ENCODE assay signal across 30 cellular contexts in the genomic region with DNA sequence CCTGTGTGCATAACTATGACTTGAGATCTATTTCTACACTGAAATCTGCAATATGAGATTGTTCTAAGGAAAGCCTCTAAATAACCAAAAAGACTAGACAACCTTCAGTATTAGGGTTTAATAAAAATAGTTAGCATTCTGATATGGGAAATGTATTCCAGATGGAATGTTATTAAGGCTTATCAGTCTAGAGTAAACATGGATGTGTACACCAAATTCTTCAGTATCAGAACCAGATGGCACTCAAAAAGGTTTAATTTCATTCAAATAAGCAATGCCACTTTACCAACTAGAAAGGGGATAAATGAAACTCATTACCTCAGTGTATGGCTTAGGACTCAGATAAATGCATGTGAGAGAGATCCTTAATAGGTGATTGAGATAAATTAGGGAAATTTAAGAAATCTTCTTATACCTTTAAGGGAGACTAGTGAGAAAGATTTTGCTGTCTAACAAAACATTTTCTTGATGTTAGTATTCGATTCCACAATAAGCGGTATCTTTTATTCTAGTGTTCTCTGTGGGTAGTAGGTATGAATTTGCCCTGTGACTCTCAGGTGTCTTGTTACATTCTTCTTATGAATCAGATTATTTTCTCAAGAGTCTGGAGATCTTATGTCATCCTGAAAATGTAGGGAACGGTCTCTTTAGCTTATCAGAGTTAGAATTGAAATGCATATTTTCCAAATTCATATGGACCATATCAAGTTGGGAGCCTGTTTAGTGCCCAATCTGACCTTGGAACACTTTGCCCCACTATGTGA.
"Had no signal": no experiment of that assay in that cellular context is flagged by ENCODE, and none has a peak within 500 bp of the region (broad histone marks: within the 10 kb centered on the region; RNA-seq: fewer than 3 reads in every experiment).

No MANE protein-coding gene starts in this region.

- H3K4me3 Mint-ChIP-seq: activated CD4-positive, alpha-beta memory T cell treated with anti-CD3 and anti-CD28 coated beads, Interleukin-2, amount 10 ng/mL, durations not matched to agents 7 days and 5 days; activated CD8-positive, alpha-beta memory T cell treated with anti-CD3 and anti-CD28 coated beads, Interleukin-2, amount 10 ng/mL, durations not matched to agents 7 days and 5 days; activated naive CD4-positive, alpha-beta T cell treated with anti-CD3 and anti-CD28 coated beads, Interleukin-2, amount 10 ng/mL, durations not matched to agents 7 days and 5 days; activated naive CD8-positive, alpha-beta T cell; activated naive CD8-positive, alpha-beta T cell treated with anti-CD3 and anti-CD28 coated beads, Interleukin-2, amount 50 U/mL, for 24 hours had no signal

- H3K9me3 Mint-ChIP-seq: activated CD4-positive, alpha-beta memory T cell treated with anti-CD3 and anti-CD28 coated beads, Interleukin-2, amount 10 ng/mL, durations not matched to agents 7 days and 5 days; activated naive CD4-positive, alpha-beta T cell treated with anti-CD3 and anti-CD28 coated beads, Interleukin-2, amount 10 ng/mL, durations not matched to agents 7 days and 5 days; activated naive CD8-positive, alpha-beta T cell treated with anti-CD3 and anti-CD28 coated beads, Interleukin-2, amount 50 U/mL, for 24 hours had no signal

- H3K36me3 ChIP-seq: WERI-Rb-1 had no signal

- H3K27ac Mint-ChIP-seq: activated CD4-positive, alpha-beta memory T cell treated with anti-CD3 and anti-CD28 coated beads, Interleukin-2, amount 10 ng/mL, durations not matched to agents 7 days and 5 days; activated CD8-positive, alpha-beta memory T cell treated with anti-CD3 and anti-CD28 coated beads, Interleukin-2, amount 10 ng/mL, durations not matched to agents 7 days and 5 days; activated naive CD4-positive, alpha-beta T cell treated with anti-CD3 and anti-CD28 coated beads, Interleukin-2, amount 10 ng/mL, durations not matched to agents 7 days and 5 days; activated naive CD8-positive, alpha-beta T cell; activated naive CD8-positive, alpha-beta T cell treated with anti-CD3 and anti-CD28 coated beads, Interleukin-2, amount 50 U/mL, for 24 hours had no signal

- H3K27me3 Mint-ChIP-seq: activated CD4-positive, alpha-beta memory T cell treated with anti-CD3 and anti-CD28 coated beads, Interleukin-2, amount 10 ng/mL, durations not matched to agents 7 days and 5 days; activated CD8-positive, alpha-beta memory T cell treated with anti-CD3 and anti-CD28 coated beads, Interleukin-2, amount 10 ng/mL, durations not matched to agents 7 days and 5 days; activated naive CD4-positive, alpha-beta T cell treated with anti-CD3 and anti-CD28 coated beads, Interleukin-2, amount 10 ng/mL, durations not matched to agents 7 days and 5 days; activated naive CD8-positive, alpha-beta T cell; activated naive CD8-positive, alpha-beta T cell treated with anti-CD3 and anti-CD28 coated beads, Interleukin-2, amount 50 U/mL, for 24 hours had no signal

- DNase-seq: activated CD4-positive, alpha-beta memory T cell treated with anti-CD3 and anti-CD28 coated beads, Interleukin-2, amount 10 ng/mL, durations not matched to agents 7 days and 5 days; activated CD4-positive, alpha-beta T cell treated with anti-CD3 and anti-CD28 coated beads for 1 hour; activated CD4-positive, alpha-beta T cell treated with anti-CD3 and anti-CD28 coated beads for 48 hours; activated CD4-positive, CD25-positive, alpha-beta regulatory T cell; activated CD8-positive, alpha-beta memory T cell treated with anti-CD3 and anti-CD28 coated beads for 24 hours; activated CD8-positive, alpha-beta memory T cell treated with anti-CD3 and anti-CD28 coated beads, Interleukin-2, amount 10 ng/mL, durations not matched to agents 7 days and 5 days; activated CD8-positive, alpha-beta memory T cell treated with anti-CD3 and anti-CD28 coated beads, Interleukin-2, amount 50 U/mL, for 48 hours; activated effector memory CD4-positive, alpha-beta T cell treated with Interleukin-2 at 50 U/mL for 16 hours; activated naive CD4-positive, alpha-beta T cell treated with anti-CD3 and anti-CD28 coated beads, Interleukin-2, amount 10 ng/mL, durations not matched to agents 7 days and 5 days; activated naive CD8-positive, alpha-beta T cell treated with anti-CD3 and anti-CD28 coated beads, Interleukin-2, amount 50 U/mL, for 24 hours; activated T-cell treated with anti-CD3 and anti-CD28 coated beads, Interleukin-2, amount 50 U/mL, for 48 hours; anterior cingulate cortex; KG1; MM.1S; MV-4-11; NCI-H1092; NCI-H1436 treated with DMSO at 0.1 percent for 48 hours; NCI-H187 treated with DMSO at 0.1 percent for 48 hours; NCI-H2081; NCI-H2171 treated with DMSO at 0.1 percent for 48 hours; NCI-H2227 treated with DMSO at 0.1 percent for 48 hours; NCI-H446; NCI-H510A treated with DMSO at 0.1 percent for 48 hours; SIG-M5; T1000; WERI-Rb-1 had no signal

- H3K27ac ChIP-seq: RWPE1, WERI-Rb-1 had no signal

- ATAC-seq: activated CD8-positive, alpha-beta memory T cell treated with anti-CD3 and anti-CD28 coated beads, Interleukin-2, amount 10 ng/mL, durations not matched to agents 7 days and 5 days; activated naive CD8-positive, alpha-beta T cell treated with anti-CD3 and anti-CD28 coated beads, Interleukin-2, amount 50 U/mL, for 24 hours; Right ventricle myocardium inferior had no signal

- FAIRE-seq: RCC 7860 had no signal

- H3K4me1 Mint-ChIP-seq: activated CD4-positive, alpha-beta memory T cell treated with anti-CD3 and anti-CD28 coated beads, Interleukin-2, amount 10 ng/mL, durations not matched to agents 7 days and 5 days; activated CD8-positive, alpha-beta memory T cell treated with anti-CD3 and anti-CD28 coated beads, Interleukin-2, amount 10 ng/mL, durations not matched to agents 7 days and 5 days; activated naive CD4-positive, alpha-beta T cell treated with anti-CD3 and anti-CD28 coated beads, Interleukin-2, amount 10 ng/mL, durations not matched to agents 7 days and 5 days; activated naive CD8-positive, alpha-beta T cell treated with anti-CD3 and anti-CD28 coated beads, Interleukin-2, amount 50 U/mL, for 24 hours had no signal

- H3K36me3 Mint-ChIP-seq: activated CD8-positive, alpha-beta memory T cell treated with anti-CD3 and anti-CD28 coated beads, Interleukin-2, amount 10 ng/mL, durations not matched to agents 7 days and 5 days; activated naive CD4-positive, alpha-beta T cell treated with anti-CD3 and anti-CD28 coated beads, Interleukin-2, amount 10 ng/mL, durations not matched to agents 7 days and 5 days; activated naive CD8-positive, alpha-beta T cell had no signal
